ENCODE assay signal across 8 cellular contexts in the genomic region with DNA sequence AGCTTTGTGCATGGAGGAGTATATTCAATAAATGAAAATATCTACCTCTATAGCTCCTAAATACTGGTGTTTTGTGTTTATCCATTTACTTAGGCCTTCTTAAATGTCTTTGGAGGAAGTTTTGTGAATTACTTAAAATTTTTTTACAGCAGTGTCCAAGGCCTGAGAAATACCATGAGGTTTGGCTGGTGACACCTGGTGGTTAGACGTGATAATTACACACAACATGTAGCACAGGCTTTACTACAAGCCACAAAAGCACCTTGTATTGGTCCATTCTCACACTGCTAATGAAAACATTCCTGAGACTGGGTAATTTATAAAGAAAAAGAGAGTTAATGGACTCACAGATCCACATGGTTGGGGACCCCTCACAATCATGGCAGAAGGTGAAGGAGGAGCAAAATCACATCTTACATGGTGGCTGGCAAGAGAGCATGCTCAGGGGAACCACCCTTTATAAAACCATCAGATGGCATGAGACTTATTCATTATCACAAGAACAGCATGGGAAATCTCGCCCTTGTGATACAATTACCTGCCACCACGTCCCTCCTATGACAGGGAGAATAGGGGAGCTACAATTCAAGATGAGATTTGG. TPM values are rescaled to one million over a fixed set of nuclear protein-coding genes. Genes with fewer than 3 reads are reported as not detected.
DNase-seq lines count a peak whose midpoint lies in the region; ATAC-seq and TF ChIP-seq lines count a peak whose summit lies in the region.

No MANE protein-coding gene starts in this region.

- H3K9me3 ChIP-seq in AG04450 (ENCODE audit: control insufficient read depth, insufficient read depth, low read length) (no peaks in the 10 kb centered on the region), T-helper 17 cell (ENCODE audit: control insufficient read depth, low read length, poor library complexity, severe bottlenecking) (no peaks in the 10 kb centered on the region), lower lobe of right lung (no peaks in the 10 kb centered on the region), testis (no peaks in the 10 kb centered on the region)

- H3K4me1 ChIP-seq in lower lobe of right lung (peaks cover 6% of the 10 kb centered on the region), testis (peaks cover 22% of the 10 kb centered on the region)

- H3K27me3 Mint-ChIP-seq in T-helper 17 cell: peaks cover 20% of the 10 kb centered on the region
- peaks cover 3% of the 10 kb centered on the region for H3K27me3 Mint-ChIP-seq in dendritic cell treated with granulocyte-macrophage colony-stimulating factor and Interleukin-4, amounts not matched to agents 40 ng/mL and 50 ng/mL, for 4 days

- H3K4me3 Mint-ChIP-seq in T-helper 17 cell: no peak overlapping the region
- H3K4me3 Mint-ChIP-seq in dendritic cell treated with granulocyte-macrophage colony-stimulating factor and Interleukin-4, amounts not matched to agents 40 ng/mL and 50 ng/mL, for 4 days: no peak overlapping the region

- 37 to 43% methylated on average over 3 of the region's 3 CpGs for WGBS in testis, 2 donors

- H3K36me3 ChIP-seq in lower lobe of right lung (no peaks in the 10 kb centered on the region), testis (ENCODE audit: low read depth, missing control alignments) (no peaks in the 10 kb centered on the region)

- no peak for TF ChIP-seq POLR2A in testis (IDR thresholded peaks at IDR 0.05)

- peaks cover 3% of the 10 kb centered on the region for H3K4me1 Mint-ChIP-seq in T-helper 17 cell
- H3K4me1 Mint-ChIP-seq in dendritic cell treated with granulocyte-macrophage colony-stimulating factor and Interleukin-4, amounts not matched to agents 40 ng/mL and 50 ng/mL, for 4 days (ENCODE audit: low read depth): peaks cover 32% of the 10 kb centered on the region

- intact Hi-C loops in dendritic cell treated with granulocyte-macrophage colony-stimulating factor and Interleukin-4, amounts not matched to agents 40 ng/mL and 50 ng/mL, for 4 days (cut with micrococcal nuclease): loop anchor here (2.0 to 5.0 kb wide), 3 partner anchors 67 to 288 kb away; no protein-coding TSS in a partner anchor
- intact Hi-C loops in lower lobe of right lung (cut with DNase I): loop anchor here (10.0 kb wide), 1 partner anchor 181 kb away; no protein-coding TSS in a partner anchor
- intact Hi-C loops in testis (cut with DNase I; ENCODE audit: low total_unique reads): no loop called here

- H3K27ac Mint-ChIP-seq in T-helper 17 cell: no peak overlapping the region
- peak overlapping the region; percentile 30 for H3K27ac Mint-ChIP-seq in dendritic cell treated with granulocyte-macrophage colony-stimulating factor and Interleukin-4, amounts not matched to agents 40 ng/mL and 50 ng/mL, for 4 days

- POLR2A ChIA-PET in AG04450 (lab: Yijun Ruan, JAX): no interaction called here

- peaks cover 2% of the 10 kb centered on the region for H3K27me3 ChIP-seq in AG04450 (ENCODE audit: control insufficient read depth, insufficient read depth, low read length)
- H3K27me3 ChIP-seq in lower lobe of right lung (ENCODE audit: low read depth): no peaks in the 10 kb centered on the region
- no peaks in the 10 kb centered on the region for H3K27me3 ChIP-seq in testis

- peaks cover 9% of the 10 kb centered on the region for H3K9me3 Mint-ChIP-seq in dendritic cell treated with granulocyte-macrophage colony-stimulating factor and Interleukin-4, amounts not matched to agents 40 ng/mL and 50 ng/mL, for 4 days

- H3K36me3 Mint-ChIP-seq in T-helper 17 cell (ENCODE audit: low read depth): no peaks in the 10 kb centered on the region
- H3K36me3 Mint-ChIP-seq in dendritic cell treated with granulocyte-macrophage colony-stimulating factor and Interleukin-4, amounts not matched to agents 40 ng/mL and 50 ng/mL, for 4 days (ENCODE audit: low read depth): no peaks in the 10 kb centered on the region

- TF ChIP-seq CTCF in AG04450 (IDR thresholded peaks at IDR 0.05; ENCODE audit: low read depth, low read length) (peak; percentile 70), GM12873 (IDR thresholded peaks at IDR 0.05; ENCODE audit: insufficient read depth, low read depth, low read length, missing control alignments) (peak; percentile 68), lower lobe of right lung (IDR thresholded peaks at IDR 0.05) (peak; percentile 65), testis (IDR thresholded peaks at IDR 0.05) (peak; percentile 83 to 90 (median 84))

- ATAC-seq in HG02588 (IDR thresholded peaks at IDR 0.05; ENCODE audit: unreplicated experiment) (peak; percentile 87), T-helper 17 cell (peak; percentile 78), lower lobe of right lung (peak; percentile 90 to 93)

- CTCF ChIA-PET in AG04450 (lab: Charles Lee): interaction anchor here (0.5 to 4.2 kb wide), 56 partner anchors 9 to 405 kb away, joined by 3 to 89 read pairs (median 4); a partner anchor contains a TSS

- H3K27ac ChIP-seq in AG04450 (ENCODE audit: low read depth, low read length) (no peak overlapping the region), lower lobe of right lung (no peak overlapping the region), testis (peak overlapping the region in 1 of 2 donors; percentile 34)

- DNase-seq in AG04450 (ENCODE audit: low read depth, low spot score) (peak; percentile 38), MV-4-11 (lab: John Stamatoyannopoulos, UW) (peak; percentile 63), T-helper 17 cell (peak in 1 of 3 donors; percentile 25), lower lobe of right lung (no peak), testis (peak; percentile 77)

- no peak overlapping the region for H3K4me3 ChIP-seq in AG04450 (ENCODE audit: low read depth, low read length)
- H3K4me3 ChIP-seq in lower lobe of right lung: no peak overlapping the region
- no peak overlapping the region for H3K4me3 ChIP-seq in testis

RNA-seq across cellular contexts. Expression of a gene that starts 20.6 kb away (rescaled TPM):
- polyA plus RNA-seq in AG04450 (2011; rRNA removed) (not detected in 2 replicates), testis (ENCODE audit: insufficient read depth, low read depth, low replicate concordance) (2.4 TPM)
- polyA minus RNA-seq in AG04450 (2011; rRNA and poly(A)+ RNA removed): not detected in 2 replicates
- total RNA-seq in T-helper 17 cell (not detected), lower lobe of right lung (not detected), testis (1 to 10 TPM; 3.6 to 6.8 TPM)

RNA-seq across cellular contexts. Expression of a gene that starts 59.4 kb away (rescaled TPM):
- polyA plus RNA-seq in AG04450 (2011; rRNA removed) (not detected in 2 replicates), testis (ENCODE audit: insufficient read depth, low read depth, low replicate concordance) (18.1 TPM)
- not detected in 2 replicates for polyA minus RNA-seq in AG04450 (2011; rRNA and poly(A)+ RNA removed)
- total RNA-seq in T-helper 17 cell (not detected), lower lobe of right lung (not detected), testis (1 to 10 TPM; 3.9 to 9.4 TPM)
